ENCODE assay signal across 8 cellular contexts in the genomic region with DNA sequence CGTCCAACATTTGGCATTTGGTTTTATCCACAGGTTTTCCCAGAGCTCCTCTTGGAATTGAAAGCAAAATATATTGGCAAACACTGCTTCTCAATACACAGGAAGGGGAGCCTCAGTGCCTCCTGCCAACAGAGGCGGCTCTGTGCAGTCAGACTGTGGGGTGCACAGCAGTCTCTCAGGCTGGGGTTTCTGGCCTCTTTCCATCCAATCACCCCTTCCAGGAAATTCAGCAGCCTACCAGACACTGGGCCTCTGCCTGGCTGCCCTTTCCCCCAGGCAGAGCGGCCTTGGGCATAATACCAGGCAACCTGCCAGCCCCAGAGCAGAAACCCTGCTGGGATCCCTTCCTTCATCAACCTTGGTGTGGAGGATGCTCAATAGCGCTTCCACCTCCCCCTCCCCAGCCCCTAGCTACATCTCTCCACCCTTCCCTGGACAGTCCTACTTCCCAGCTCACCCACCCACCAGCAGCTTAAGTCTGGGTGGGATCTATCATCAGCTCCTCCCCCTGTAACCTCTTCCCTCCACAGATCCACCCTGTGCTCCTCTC. TPM values are rescaled to one million over a fixed set of nuclear protein-coding genes. Genes with fewer than 3 reads are reported as not detected.
A peak's percentile ranks its signal among the peaks of the same experiment; 100 is the strongest.
DNase-seq lines count a peak whose midpoint lies in the region; ATAC-seq, FAIRE-seq and TF ChIP-seq lines count a peak whose summit lies in the region.

No MANE protein-coding gene starts in this region.

- CTCF ChIA-PET in activated CD8-positive, alpha-beta memory T cell treated with anti-CD3 and anti-CD28 coated beads, Interleukin-2, amount 10 ng/mL, durations not matched to agents 7 days and 5 days (lab: Charles Lee), result interaction anchor here (1.9 kb wide), 1 partner anchor 10 kb away, joined by 4 read pairs; no protein-coding TSS in a partner anchor

- no peaks in the 10 kb centered on the region for H3K4me1 Mint-ChIP-seq in activated CD8-positive, alpha-beta memory T cell treated with anti-CD3 and anti-CD28 coated beads, Interleukin-2, amount 10 ng/mL, durations not matched to agents 7 days and 5 days

- DNase-seq in EH (ENCODE audit: low read depth), result peak; percentile 43
- DNase-seq in NCI-H2196 (lab: John Stamatoyannopoulos, UW; ENCODE audit: unreplicated experiment), result peak; percentile 80
- DNase-seq in fibroblast of mammary gland (ENCODE audit: low read depth), result peak; percentile 42
- DNase-seq in omental fat pad (ENCODE audit: low spot score), result no peak
- DNase-seq in SHP77 (lab: John Stamatoyannopoulos, UW), result no peak
- no peak for DNase-seq in D721Med (ENCODE audit: insufficient read length, low spot score)
- no peak for DNase-seq in activated CD8-positive, alpha-beta memory T cell treated with anti-CD3 and anti-CD28 coated beads, Interleukin-2, amount 10 ng/mL, durations not matched to agents 7 days and 5 days

- H3K9me3 Mint-ChIP-seq in activated CD8-positive, alpha-beta memory T cell treated with anti-CD3 and anti-CD28 coated beads, Interleukin-2, amount 10 ng/mL, durations not matched to agents 7 days and 5 days (ENCODE audit: low read depth), result no peaks in the 10 kb centered on the region

- no peak overlapping the region for H3K27ac Mint-ChIP-seq in activated CD8-positive, alpha-beta memory T cell treated with anti-CD3 and anti-CD28 coated beads, Interleukin-2, amount 10 ng/mL, durations not matched to agents 7 days and 5 days

- no peak overlapping the region for H3K4me3 ChIP-seq in fibroblast of mammary gland (ENCODE audit: control insufficient read depth, low read depth, low read length)

- no peaks in the 10 kb centered on the region for H3K27me3 Mint-ChIP-seq in activated CD8-positive, alpha-beta memory T cell treated with anti-CD3 and anti-CD28 coated beads, Interleukin-2, amount 10 ng/mL, durations not matched to agents 7 days and 5 days

- no peak overlapping the region for H3K4me3 Mint-ChIP-seq in activated CD8-positive, alpha-beta memory T cell treated with anti-CD3 and anti-CD28 coated beads, Interleukin-2, amount 10 ng/mL, durations not matched to agents 7 days and 5 days

- FAIRE-seq in D721Med (lab: Jason Lieb, UNC), result no peak

- ATAC-seq in omental fat pad (ENCODE audit: low FRiP score), result peak; percentile 66
- ATAC-seq in GM19397 (IDR thresholded peaks at IDR 0.05; ENCODE audit: unreplicated experiment), result no peak
- no peak for ATAC-seq in activated CD8-positive, alpha-beta memory T cell treated with anti-CD3 and anti-CD28 coated beads, Interleukin-2, amount 10 ng/mL, durations not matched to agents 7 days and 5 days

- TF ChIP-seq CTCF in fibroblast of mammary gland (conservative IDR thresholded peaks at IDR 0.05; ENCODE audit: control insufficient read depth, insufficient read depth, low read depth, low read length) (no peak), omental fat pad (IDR thresholded peaks at IDR 0.05) (no peak), D721Med (IDR thresholded peaks at IDR 0.05; ENCODE audit: insufficient read depth, missing control alignments) (no peak)

- H3K36me3 Mint-ChIP-seq in activated CD8-positive, alpha-beta memory T cell treated with anti-CD3 and anti-CD28 coated beads, Interleukin-2, amount 10 ng/mL, durations not matched to agents 7 days and 5 days, result peaks cover 12% of the 10 kb centered on the region

RNA-seq across cellular contexts. Expression of a gene that starts 17.8 kb away (rescaled TPM):
- under 1 TPM in 2 of 4 donors, not detected in 2; 0.24 to 0.37 TPM for total RNA-seq in omental fat pad
- total RNA-seq in activated CD8-positive, alpha-beta memory T cell treated with anti-CD3 and anti-CD28 coated beads, Interleukin-2, amount 10 ng/mL, durations not matched to agents 7 days and 5 days, result under 1 TPM; 0.16 to 0.79 TPM

RNA-seq across cellular contexts. Expression of a gene that starts 40.5 kb away (rescaled TPM):
- total RNA-seq in omental fat pad, result 100 to 1,000 TPM in 3 of 4 donors, 10 to 100 TPM in 1; 90.1 to 142 (median 123) TPM
- 100 to 1,000 TPM; 150 to 164 TPM for total RNA-seq in activated CD8-positive, alpha-beta memory T cell treated with anti-CD3 and anti-CD28 coated beads, Interleukin-2, amount 10 ng/mL, durations not matched to agents 7 days and 5 days

RNA-seq across cellular contexts. Expression of a gene that starts 58.4 kb away (rescaled TPM):
- 10 to 100 TPM; 41.5 to 57.1 (median 50.6) TPM for total RNA-seq in omental fat pad
- 10 to 100 TPM; 18.2 to 22.1 TPM for total RNA-seq in activated CD8-positive, alpha-beta memory T cell treated with anti-CD3 and anti-CD28 coated beads, Interleukin-2, amount 10 ng/mL, durations not matched to agents 7 days and 5 days

Comparison
In these comparisons a context has a peak if more than half of its experiments do, and no peak if none do; other contexts are left out.
1. DNase-seq: peak in EH (single experiment), NCI-H2196 (single experiment) and fibroblast of mammary gland (single experiment); none in omental fat pad (single experiment), SHP77 (0 of 2), D721Med (single experiment) and activated CD8-positive, alpha-beta memory T cell treated with anti-CD3 and anti-CD28 coated beads, Interleukin-2, amount 10 ng/mL, durations not matched to agents 7 days and 5 days (single experiment).